8 cellular contexts compared by ENCODE assay signal in genomic region chr19:801030-801860, GRCh38. TPM values are rescaled to one million over a fixed set of nuclear protein-coding genes. Genes with fewer than 3 reads are reported as not detected.
DNase-seq lines count a peak whose midpoint lies in the region; ATAC-seq and TF ChIP-seq lines count a peak whose summit lies in the region.

No MANE protein-coding gene starts in this region.

- H3K27me3 Mint-ChIP-seq in activated CD4-positive, alpha-beta memory T cell treated with anti-CD3 and anti-CD28 coated beads, Interleukin-2, amount 10 ng/mL, durations not matched to agents 7 days and 5 days = no peaks in the 10 kb centered on the region

- TF ChIP-seq POLR2A in HCT116 (IDR thresholded peaks at IDR 0.05; ENCODE audit: borderline replicate concordance, extremely low read depth, insufficient read depth, insufficient read length) = no peak

- CTCF ChIA-PET in HCT116 (lab: Charles Lee) = no interaction called here
- CTCF ChIA-PET in activated CD4-positive, alpha-beta memory T cell treated with anti-CD3 and anti-CD28 coated beads, Interleukin-2, amount 10 ng/mL, durations not matched to agents 7 days and 5 days (lab: Charles Lee) = no interaction called here

- H3K36me3 ChIP-seq in HCT116 (ENCODE audit: control insufficient read depth in 1 of 2, insufficient read depth in 2 of 2, low read length in 2 of 2) = peaks cover 43 to 78% of the 10 kb centered on the region in 2 experiments; a peak in 3 of 4 replicates

- H3K4me3 Mint-ChIP-seq in activated CD4-positive, alpha-beta memory T cell treated with anti-CD3 and anti-CD28 coated beads, Interleukin-2, amount 10 ng/mL, durations not matched to agents 7 days and 5 days = peak overlapping the region; percentile 66

- peaks cover 85% of the 10 kb centered on the region for H3K79me2 ChIP-seq in HCT116 (ENCODE audit: insufficient read depth, low read length)

- H3K27me3 ChIP-seq in HCT116 (ENCODE audit: insufficient read depth, low read length) = no peaks in the 10 kb centered on the region

- peak overlapping the region; percentile 92; the same call in 1 of the 2 replicates for H3K9ac ChIP-seq in HCT116 (ENCODE audit: low read length)

- H3K36me3 Mint-ChIP-seq in activated CD4-positive, alpha-beta memory T cell treated with anti-CD3 and anti-CD28 coated beads, Interleukin-2, amount 10 ng/mL, durations not matched to agents 7 days and 5 days (ENCODE audit: low read depth) = peaks cover 58% of the 10 kb centered on the region

- H3K4me3 ChIP-seq in HCT116 (replicated peaks in 1 of 2; ENCODE audit: low read depth in 1 of 2, low read length in 2 of 2) (no peak overlapping the region), skeletal muscle cell (ENCODE audit: low read depth, low read length) (peak overlapping the region; percentile 27)

- H3K4me1 Mint-ChIP-seq in activated CD4-positive, alpha-beta memory T cell treated with anti-CD3 and anti-CD28 coated beads, Interleukin-2, amount 10 ng/mL, durations not matched to agents 7 days and 5 days = peaks cover 51% of the 10 kb centered on the region

- no peaks in the 10 kb centered on the region for H3K9me3 ChIP-seq in HCT116 (ENCODE audit: control insufficient read depth in 1 of 2, insufficient read depth in 1 of 2, low read depth in 1 of 2, low read length in 2 of 2)

- peaks cover 59% of the 10 kb centered on the region; the same call in 1 of the 2 replicates for H4K20me1 ChIP-seq in HCT116 (ENCODE audit: insufficient read depth)

- no peak overlapping the region for H3K4me2 ChIP-seq in HCT116 (ENCODE audit: low read length)

- TF ChIP-seq CTCF in HCT116 (IDR thresholded peaks at IDR 0.05 in 2 of 3, conservative IDR thresholded peaks at IDR 0.05 in 1 of 3; ENCODE audit: borderline replicate concordance in 1 of 3, insufficient read depth in 1 of 3, low read depth in 2 of 3, low read length in 2 of 3) = no peak
- TF ChIP-seq CTCF in GM13976 (IDR thresholded peaks at IDR 0.05; ENCODE audit: borderline replicate concordance, control extremely low read depth, extremely low read depth, insufficient read depth, missing control alignments) = no peak

- H3K9me2 ChIP-seq in HCT116 (ENCODE audit: insufficient read depth) = no peaks in the 10 kb centered on the region

- RAD21 ChIA-PET in HCT116 (lab: Charles Lee; ENCODE audit: low non-redundant PET in 1 of 2, low total read pairs in 2 of 2, uncharacterized antibody in 2 of 2, unreplicated experiment in 2 of 2) = no interaction called here

- peak overlapping the region; percentile 69 for H3K27ac Mint-ChIP-seq in activated CD4-positive, alpha-beta memory T cell treated with anti-CD3 and anti-CD28 coated beads, Interleukin-2, amount 10 ng/mL, durations not matched to agents 7 days and 5 days

- intact Hi-C loops in HCT116 (cut with micrococcal nuclease) (no loop called here), cardiac septum (cut with DNase I) (no loop called here)

- H2AFZ ChIP-seq in HCT116 (ENCODE audit: low read depth, low read length, poor library complexity, severe bottlenecking) = no peak overlapping the region

- in situ Hi-C loops in GM13976 (cut with MboI; ENCODE audit: low sequenced_read_pairs, unreplicated experiment) = no loop called here

- no peak for ATAC-seq in HCT116

- peaks cover 17 to 34% of the 10 kb centered on the region in 2 experiments for H3K4me1 ChIP-seq in HCT116 (ENCODE audit: control insufficient read depth in 1 of 2, insufficient read depth in 2 of 2, low read length in 2 of 2)

- DNase-seq in HCT116 (ENCODE audit: low read depth, low spot score) = no peak
- DNase-seq in activated CD4-positive, alpha-beta memory T cell treated with anti-CD3 and anti-CD28 coated beads, Interleukin-2, amount 10 ng/mL, durations not matched to agents 7 days and 5 days = peak; percentile 27
- DNase-seq in cardiac septum (ENCODE audit: low spot score) = peak; percentile 92
- DNase-seq in skeletal muscle cell (ENCODE audit: low read depth) = no peak
- DNase-seq in SIG-M5 (lab: John Stamatoyannopoulos, UW) = no peak
- no peak for DNase-seq in GM13976 (ENCODE audit: low spot score)
- DNase-seq in NCI-H1417 treated with DMSO at 0.1 percent for 48 hours (lab: John Stamatoyannopoulos, UW) = no peak
- no peak for DNase-seq in GOT3 (lab: John Stamatoyannopoulos, UW)

- H3K27ac ChIP-seq in HCT116 (ENCODE audit: low read depth, low read length) = peak overlapping the region; percentile 53

- no peak for TF ChIP-seq RAD21 in HCT116 (IDR thresholded peaks at IDR 0.05; ENCODE audit: low read depth)

- no peaks in the 10 kb centered on the region for H3K9me3 Mint-ChIP-seq in activated CD4-positive, alpha-beta memory T cell treated with anti-CD3 and anti-CD28 coated beads, Interleukin-2, amount 10 ng/mL, durations not matched to agents 7 days and 5 days

- POLR2A ChIA-PET in HCT116 (lab: Charles Lee) = no interaction called here
- POLR2A ChIA-PET in activated CD4-positive, alpha-beta memory T cell treated with anti-CD3 and anti-CD28 coated beads, Interleukin-2, amount 10 ng/mL, durations not matched to agents 7 days and 5 days (lab: Charles Lee) = interaction anchor here (0.7 to 1.5 kb wide), 3 partner anchors 14 to 468 kb away, joined by 3 to 9 read pairs (median 3); partner anchors contain the start of gene CIRBP

- no TSS peak for BruUV-seq in HCT116 (replicated peaks; lab: Mats Ljungman, UMichigan)

TF ChIP-seq in HCT116, 20 proteins besides CTCF, POLR2A, EP300 and RAD21:
- no peak for TF ChIP-seq EGR1 (IDR thresholded peaks at IDR 0.05; ENCODE audit: low read depth)
- TF ChIP-seq POLR2AphosphoS5 (IDR thresholded peaks at IDR 0.05; ENCODE audit: low read depth, low read length) = 0 out of 2 replicates have a peak, but pooled peaks have one; percentile 13
TF ChIP-seq in HCT116: peak in this region for 1.

RNA-seq across cellular contexts. Expression of gene PTBP1, which starts 4.0 kb away (rescaled TPM):
- total RNA-seq in HCT116 (2021; ENCODE audit: unreplicated experiment) (676 TPM), cardiac septum (76.9 TPM)
- 538 and 711 TPM in 2 replicates for polyA plus RNA-seq in HCT116 (2012)
- total RNA-seq in activated CD4-positive, alpha-beta memory T cell treated with anti-CD3 and anti-CD28 coated beads, Interleukin-2, amount 10 ng/mL, durations not matched to agents 7 days and 5 days = 100 to 1,000 TPM; 385 to 406 TPM

RNA-seq across cellular contexts. Expression of gene PLPPR3, which starts 20.5 kb away (rescaled TPM):
- 0.27 TPM for total RNA-seq in HCT116 (2021; ENCODE audit: unreplicated experiment)
- polyA plus RNA-seq in HCT116 (2012) = 0.05 and 0.10 TPM in 2 replicates
- total RNA-seq in activated CD4-positive, alpha-beta memory T cell treated with anti-CD3 and anti-CD28 coated beads, Interleukin-2, amount 10 ng/mL, durations not matched to agents 7 days and 5 days = not detected
- not detected for total RNA-seq in cardiac septum

RNA-seq across cellular contexts. Expression of gene AZU1, which starts 26.4 kb away (rescaled TPM):
- total RNA-seq in HCT116 (2021; ENCODE audit: unreplicated experiment) = not detected
- 0.05 and 0.10 TPM in 2 replicates for polyA plus RNA-seq in HCT116 (2012)
- total RNA-seq in activated CD4-positive, alpha-beta memory T cell treated with anti-CD3 and anti-CD28 coated beads, Interleukin-2, amount 10 ng/mL, durations not matched to agents 7 days and 5 days = not detected
- total RNA-seq in cardiac septum = 1.1 TPM

RNA-seq across cellular contexts. Expression of gene PRTN3, which starts 39.6 kb away (rescaled TPM):
- 2.7 TPM for total RNA-seq in HCT116 (2021; ENCODE audit: unreplicated experiment)
- 4.0 and 4.5 TPM in 2 replicates for polyA plus RNA-seq in HCT116 (2012)
- total RNA-seq in activated CD4-positive, alpha-beta memory T cell treated with anti-CD3 and anti-CD28 coated beads, Interleukin-2, amount 10 ng/mL, durations not matched to agents 7 days and 5 days = not detected
- 0.62 TPM for total RNA-seq in cardiac septum

RNA-seq across cellular contexts. Expression of gene MISP, which starts 50.3 kb away (rescaled TPM):
- total RNA-seq in HCT116 (2021; ENCODE audit: unreplicated experiment) = 38.2 TPM
- polyA plus RNA-seq in HCT116 (2012) = 30.6 and 31.5 TPM in 2 replicates
- total RNA-seq in activated CD4-positive, alpha-beta memory T cell treated with anti-CD3 and anti-CD28 coated beads, Interleukin-2, amount 10 ng/mL, durations not matched to agents 7 days and 5 days = not detected
- not detected for total RNA-seq in cardiac septum

Comparison
In these comparisons a context has a peak if more than half of its experiments do, and no peak if none do; other contexts are left out.
1. DNase-seq: peak in activated CD4-positive, alpha-beta memory T cell treated with anti-CD3 and anti-CD28 coated beads, Interleukin-2, amount 10 ng/mL, durations not matched to agents 7 days and 5 days (single experiment) and cardiac septum (single experiment); none in HCT116 (single experiment), skeletal muscle cell (single experiment), SIG-M5 (single experiment), GM13976 (single experiment), NCI-H1417 treated with DMSO at 0.1 percent for 48 hours (single experiment) and GOT3 (single experiment).